Comparison of ENCODE assay signal across 31 cellular contexts in the genomic region with DNA sequence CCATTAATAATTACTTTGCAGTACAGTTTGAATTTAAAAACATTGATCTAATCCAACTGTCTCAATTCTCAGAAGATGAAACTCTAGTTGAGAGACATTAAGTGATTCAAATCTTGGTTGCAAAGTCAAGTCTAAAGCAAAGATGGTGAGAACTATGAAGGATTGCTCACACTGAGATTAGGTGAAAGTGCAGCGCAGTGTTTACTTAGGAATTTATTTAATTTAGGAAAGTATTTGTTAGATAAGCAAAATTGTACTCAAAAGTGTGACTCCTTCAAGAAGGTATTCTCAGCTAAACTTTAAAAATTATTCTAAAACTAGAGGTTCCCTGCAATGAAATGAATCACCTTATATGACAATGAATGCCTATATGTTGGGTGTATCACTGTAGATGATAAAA.
"Had no signal": no experiment of that assay in that cellular context is flagged by ENCODE, and none has a peak within 500 bp of the region (broad histone marks: within the 10 kb centered on the region; RNA-seq: fewer than 3 reads in every experiment).

No MANE protein-coding gene starts in this region.

- H3K27me3 Mint-ChIP-seq: effector memory CD8-positive, alpha-beta T cell; memory B cell; naive B cell; natural killer cell treated with Interleukin-12 subunit alpha and Interleukin-12 subunit beta and Interleukin-15 and Interleukin-18, amount 100 ng/mL, for 72 hours; stimulated activated naive B cell treated with anti-CD40 and anti-IgM and Interleukin-4, amounts not matched to agents 10 μg/mL and 1 μg/mL and 100 μg/mL, for 72 hours; stimulated activated naive CD8-positive, alpha-beta T cell treated with anti-CD3 and anti-CD28 coated beads, Interleukin-15, Interleukin-2, amounts not matched to agents 100 ng/mL and 50 ng/mL, for 24 hours had no signal

- H3K4me3 ChIP-seq: esophagus squamous epithelium, heart right ventricle, lung, mucosa of descending colon, pancreas, right lobe of liver, thoracic aorta, tibial nerve, upper lobe of left lung had no signal

- ATAC-seq: effector memory CD8-positive, alpha-beta T cell; heart right ventricle; mucosa of descending colon; natural killer cell treated with Interleukin-12 subunit alpha and Interleukin-12 subunit beta and Interleukin-15 and Interleukin-18, amount 100 ng/mL, for 72 hours; pancreas; right lobe of liver; stimulated activated naive B cell treated with anti-CD40 and anti-IgM and Interleukin-4, amounts not matched to agents 10 μg/mL and 1 μg/mL and 100 μg/mL, for 72 hours had no signal

- H3K9me3 Mint-ChIP-seq: mesothelial cell of epicardium; neural crest cell; stimulated activated naive B cell treated with anti-CD40 and anti-IgM and Interleukin-4, amounts not matched to agents 10 μg/mL and 1 μg/mL and 100 μg/mL, for 72 hours had no signal

- H3K27ac Mint-ChIP-seq: effector memory CD8-positive, alpha-beta T cell; immature natural killer cell; memory B cell; mesothelial cell of epicardium; naive B cell; natural killer cell treated with Interleukin-12 subunit alpha and Interleukin-12 subunit beta and Interleukin-15 and Interleukin-18, amount 100 ng/mL, for 72 hours; stimulated activated naive B cell treated with anti-CD40 and anti-IgM and Interleukin-4, amounts not matched to agents 10 μg/mL and 1 μg/mL and 100 μg/mL, for 72 hours; stimulated activated naive CD8-positive, alpha-beta T cell treated with anti-CD3 and anti-CD28 coated beads, Interleukin-15, Interleukin-2, amounts not matched to agents 100 ng/mL and 50 ng/mL, for 24 hours had no signal

- H3K9me3 ChIP-seq: esophagus squamous epithelium, heart right ventricle, mucosa of descending colon, neutrophil, pancreas, right lobe of liver, thoracic aorta, tibial nerve, upper lobe of left lung had no signal

- H3K27me3 ChIP-seq: esophagus squamous epithelium, heart right ventricle, neutrophil, pancreas, right lobe of liver, tibial nerve, upper lobe of left lung had no signal

- FAIRE-seq: endometrium, keratinocyte, pancreas, small intestine, urothelium cell line had no signal

- H3K27ac ChIP-seq: esophagus squamous epithelium, heart right ventricle, neutrophil, pancreas, right lobe of liver, thoracic aorta, tibial nerve, upper lobe of left lung had no signal

- H3K4me3 Mint-ChIP-seq: effector memory CD8-positive, alpha-beta T cell; immature natural killer cell; memory B cell; mesothelial cell of epicardium; naive B cell; natural killer cell treated with Interleukin-12 subunit alpha and Interleukin-12 subunit beta and Interleukin-15 and Interleukin-18, amount 100 ng/mL, for 72 hours; neural crest cell; stimulated activated naive B cell treated with anti-CD40 and anti-IgM and Interleukin-4, amounts not matched to agents 10 μg/mL and 1 μg/mL and 100 μg/mL, for 72 hours; stimulated activated naive CD8-positive, alpha-beta T cell treated with anti-CD3 and anti-CD28 coated beads, Interleukin-15, Interleukin-2, amounts not matched to agents 100 ng/mL and 50 ng/mL, for 24 hours had no signal

- H3K4me1 ChIP-seq: esophagus squamous epithelium, heart right ventricle, pancreas, right lobe of liver, tibial nerve, upper lobe of left lung had no signal

- H3K4me1 Mint-ChIP-seq: immature natural killer cell; memory B cell; naive B cell; neural crest cell; stimulated activated naive B cell treated with anti-CD40 and anti-IgM and Interleukin-4, amounts not matched to agents 10 μg/mL and 1 μg/mL and 100 μg/mL, for 72 hours had no signal

- H3K36me3 Mint-ChIP-seq: immature natural killer cell; memory B cell; mesothelial cell of epicardium; naive B cell; natural killer cell treated with Interleukin-12 subunit alpha and Interleukin-12 subunit beta and Interleukin-15 and Interleukin-18, amount 100 ng/mL, for 72 hours; stimulated activated naive B cell treated with anti-CD40 and anti-IgM and Interleukin-4, amounts not matched to agents 10 μg/mL and 1 μg/mL and 100 μg/mL, for 72 hours had no signal

- H3K36me3 ChIP-seq: esophagus squamous epithelium, heart right ventricle, neutrophil, pancreas, right lobe of liver, thoracic aorta, tibial nerve, upper lobe of left lung had no signal

- DNase-seq: cortex of kidney; effector memory CD8-positive, alpha-beta T cell; erythroblast; esophagus squamous epithelium; foreskin melanocyte; glutamatergic neuron; heart right ventricle; hypothalamus; immature natural killer cell; mucosa of descending colon; naive B cell; pancreas; retina; right lobe of liver; small intestine; stimulated activated CD4-positive, alpha-beta T cell treated with anti-CD3 and anti-CD28 coated beads, Interleukin-15, amount 100 ng/mL, for 24 hours; stimulated activated CD4-positive, alpha-beta T cell treated with anti-CD3 and anti-CD28 coated beads, Interleukin-2, amount 100 ng/mL, for 48 hours; stimulated activated naive B cell treated with anti-CD40 and anti-IgM and Interleukin-4, amounts not matched to agents 10 μg/mL and 1 μg/mL and 100 μg/mL, for 72 hours; upper lobe of left lung had no signal
